Comparison of ENCODE assay signal across 15 cellular contexts in the genomic region with DNA sequence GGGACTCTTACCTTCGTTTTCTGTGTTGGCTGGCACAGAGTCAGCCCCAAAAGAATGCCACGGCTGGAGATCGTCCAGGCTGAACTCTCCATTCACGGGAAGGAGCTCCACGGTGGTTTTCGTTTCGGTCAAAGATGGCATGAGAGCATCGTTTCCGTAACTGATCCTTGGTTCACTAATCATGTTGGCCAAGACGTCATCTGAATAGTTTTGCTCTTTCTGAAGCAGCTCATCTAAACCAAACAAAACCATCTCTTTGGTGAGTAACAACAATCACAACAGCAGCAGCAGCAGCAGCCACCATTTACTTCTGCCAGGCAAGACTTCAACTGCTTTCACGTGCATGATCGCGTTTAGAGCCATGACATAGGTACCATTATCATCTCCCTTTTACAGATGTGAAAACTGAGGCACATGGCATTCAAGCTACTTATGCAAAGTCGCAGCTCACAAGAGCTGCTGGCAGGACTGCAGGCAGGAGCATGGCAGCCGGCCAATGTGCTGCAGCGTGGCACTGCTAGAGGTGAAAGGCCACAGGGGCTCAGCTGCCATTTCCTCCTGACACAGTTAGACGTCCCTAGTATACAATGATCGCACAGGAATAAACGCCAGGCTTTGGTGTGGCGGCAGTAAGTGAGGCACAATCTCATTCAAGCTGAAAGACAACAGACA.
DNase-seq lines count a peak whose midpoint lies in the region; ATAC-seq, FAIRE-seq and TF ChIP-seq lines count a peak whose summit lies in the region.
"Had no signal": no experiment of that assay in that cellular context is flagged by ENCODE, and none has a peak within 500 bp of the region (broad histone marks: within the 10 kb centered on the region; RNA-seq: fewer than 3 reads in every experiment).

No MANE protein-coding gene starts in this region.

- no peak overlapping the region for H3K56ac ChIP-seq in IMR-90 (ENCODE audit: extremely low read depth, insufficient read depth, low read length)

- TF ChIP-seq POLR2A in IMR-90 (IDR thresholded peaks at IDR 0.05; ENCODE audit: low read depth, low read length) = no peak

- no peak overlapping the region for H2BK5ac ChIP-seq in IMR-90 (ENCODE audit: low read depth, low read length, poor library complexity, severe bottlenecking)

- H3K4ac ChIP-seq in IMR-90 (ENCODE audit: low read depth, low read length) = no peak overlapping the region

- peaks cover 12 to 24% of the 10 kb centered on the region in 2 experiments for H3K79me1 ChIP-seq in IMR-90 (ENCODE audit: low read depth in 1 of 2, low read length in 2 of 2)

- H2AFZ ChIP-seq in IMR-90 (replicated peaks; ENCODE audit: low read length, poor library complexity) = peak overlapping the region; percentile 2

- no peaks in the 10 kb centered on the region for H4K20me1 ChIP-seq in IMR-90 (ENCODE audit: insufficient read depth, low read length)

- BruUV-seq in IMR-90 (replicated peaks; lab: Mats Ljungman, UMichigan) = no TSS peak

- dilution Hi-C loops in IMR-90 (cut with HindIII; ENCODE audit: low sequenced_read_pairs, unreplicated experiment) = no loop called here

- H3K9me3 ChIP-seq in IMR-90 (ENCODE audit: control insufficient read depth, insufficient read depth, low read length) (no peaks in the 10 kb centered on the region), small intestine (ENCODE audit: control insufficient read depth, low read depth) (no peaks in the 10 kb centered on the region)
- H3K9me3 ChIP-seq: ovary, tibial nerve had no signal

- H2BK15ac ChIP-seq in IMR-90 (ENCODE audit: low read depth, low read length) = no peak overlapping the region

- no peaks in the 10 kb centered on the region for H3K9me1 ChIP-seq in IMR-90 (ENCODE audit: insufficient read depth, low read length)

- no peak for TF ChIP-seq CTCF in IMR-90 (conservative IDR thresholded peaks at IDR 0.05; ENCODE audit: low read depth, low read length)
- TF ChIP-seq CTCF in VCaP (conservative IDR thresholded peaks at IDR 0.05) = no peak

- WGBS in IMR-90 (ENCODE audit: extremely low coverage in 2 of 2, insufficient read length in 1 of 2), 2 experiments = 80% methylated on average over 7 of the region's 20 CpGs; no CpG with 5 or more reads in 1 of the 2 experiments
- 55 to 73% (median 61%) methylated on average over 20 of the region's 20 CpGs for WGBS in small intestine, 3 donors

- H3K4me2 ChIP-seq in IMR-90 (ENCODE audit: low read depth, low read length) = no peak overlapping the region

- no peak overlapping the region for H4K8ac ChIP-seq in IMR-90 (ENCODE audit: low read depth in 2 of 2, low read length in 2 of 2)

- H3K14ac ChIP-seq in IMR-90 (replicated peaks; ENCODE audit: low read depth, low read length) = no peak overlapping the region

- no peak overlapping the region for H2BK120ac ChIP-seq in IMR-90 (ENCODE audit: low read depth, low read length)

- no peak for FAIRE-seq in small intestine (lab: Jason Lieb, UNC)

- no peak overlapping the region for H2AK9ac ChIP-seq in IMR-90 (replicated peaks; ENCODE audit: low read depth, low read length, poor library complexity)

- no peak overlapping the region for H4K91ac ChIP-seq in IMR-90 (ENCODE audit: insufficient read depth, low read depth, low read length)

- in situ Hi-C loops in IMR-90 (cut with MboI; ENCODE audit: low sequenced_read_pairs) = no loop called here

- POLR2A ChIA-PET in IMR-90 (lab: Charles Lee; ENCODE audit: unreplicated experiment) = interaction anchor here (0.6 kb wide), 1 partner anchor 362 kb away, joined by 3 read pairs; no protein-coding TSS in a partner anchor

- TF ChIP-seq RAD21 in IMR-90 (IDR thresholded peaks at IDR 0.05; ENCODE audit: low read length) = no peak

- no peak overlapping the region for H3K9ac ChIP-seq in IMR-90 (ENCODE audit: low read depth, low read length)

- ATAC-seq in IMR-90 (ENCODE audit: low read depth) (no peak), left ventricle myocardium superior (peak; percentile 34), GM19023 (IDR thresholded peaks at IDR 0.05; ENCODE audit: unreplicated experiment) (no peak), GM21367 (IDR thresholded peaks at IDR 0.05; ENCODE audit: unreplicated experiment) (no peak)
- ATAC-seq: activated CD4-positive, CD25-positive, alpha-beta regulatory T cell treated with anti-CD3 and anti-CD28 coated beads, Interleukin-2, amount 50 U/mL, for 24 hours had no signal

- CTCF ChIA-PET in IMR-90 (lab: Yijun Ruan, JAX) = no interaction called here

- H3K18ac ChIP-seq in IMR-90 (ENCODE audit: low read depth, low read length) = no peak overlapping the region

- no peak overlapping the region for H4K5ac ChIP-seq in IMR-90 (ENCODE audit: low read depth, low read length)

- H3K27me3 ChIP-seq in IMR-90 (ENCODE audit: control insufficient read depth, insufficient read depth, low read length) = no peaks in the 10 kb centered on the region
- no peaks in the 10 kb centered on the region for H3K27me3 ChIP-seq in small intestine (ENCODE audit: control insufficient read depth in 2 of 2, insufficient read depth in 2 of 2, low read length in 2 of 2)
- H3K27me3 ChIP-seq: ovary, tibial nerve had no signal

- H2BK20ac ChIP-seq in IMR-90 (ENCODE audit: low read depth, low read length) = no peak overlapping the region

- peaks cover 5% of the 10 kb centered on the region for H3K36me3 ChIP-seq in IMR-90 (ENCODE audit: control insufficient read depth, insufficient read depth, low read length)
- no peaks in the 10 kb centered on the region for H3K36me3 ChIP-seq in small intestine (ENCODE audit: control insufficient read depth in 2 of 2, insufficient read depth in 2 of 2, low read length in 2 of 2)
- H3K36me3 ChIP-seq: ovary had no signal

- H2AK5ac ChIP-seq in IMR-90 (ENCODE audit: low read depth, low read length) = no peak overlapping the region

- no peaks in the 10 kb centered on the region for H3K4me1 ChIP-seq in IMR-90 (ENCODE audit: control insufficient read depth, insufficient read depth, low read length)
- H3K4me1 ChIP-seq in small intestine (ENCODE audit: control insufficient read depth in 2 of 2, insufficient read depth in 1 of 2, low read depth in 1 of 2, low read length in 1 of 2) = no peaks in the 10 kb centered on the region

- intact Hi-C loops in IMR-90 (cut with micrococcal nuclease) (no loop called here), left ventricle myocardium superior (cut with micrococcal nuclease) (no loop called here)

- H3K4me3 ChIP-seq in IMR-90 (ENCODE audit: insufficient read depth, low read depth, low read length) (no peak overlapping the region), small intestine (ENCODE audit: low read depth in 1 of 2, low read length in 2 of 2) (no peak overlapping the region)
- H3K4me3 ChIP-seq: coronary artery, ovary, tibial nerve had no signal

- no peak for DNase-seq in IMR-90
- DNase-seq in left ventricle myocardium superior = peak; percentile 62
- DNase-seq in small intestine = peak; percentile 68
- DNase-seq in DMS79 treated with DMSO at 0.1 percent for 48 hours (lab: John Stamatoyannopoulos, UW) = no peak
- DNase-seq in NCI-H524 (lab: John Stamatoyannopoulos, UW) = no peak
- DNase-seq: activated naive CD8-positive, alpha-beta T cell treated with anti-CD3 and anti-CD28 coated beads, Interleukin-2, amount 10 ng/mL, durations not matched to agents 7 days and 5 days; activated T-cell treated with anti-CD3 and anti-CD28 coated beads for 4 hours; ovary; SW 1271 had no signal

- no peak overlapping the region for H3K23ac ChIP-seq in IMR-90 (ENCODE audit: low read depth, low read length)

- H3K27ac ChIP-seq in IMR-90 (ENCODE audit: insufficient read depth, low read length) = no peak overlapping the region
- H3K27ac ChIP-seq in VCaP = peak overlapping the region; percentile 40
- peak overlapping the region; percentile 12 to 14 for H3K27ac ChIP-seq in small intestine (ENCODE audit: low read depth in 1 of 2, low read length in 1 of 2)
- H3K27ac ChIP-seq: coronary artery, ovary, tibial nerve had no signal

TF ChIP-seq in IMR-90, 13 proteins besides CTCF, POLR2A, EP300 and RAD21:
- TF ChIP-seq CHD1 (IDR thresholded peaks at IDR 0.05; ENCODE audit: low read depth, low read length) (no peak), MXI1 (IDR thresholded peaks at IDR 0.05; ENCODE audit: borderline replicate concordance, low read depth, low read length) (no peak), NFE2L2 (IDR thresholded peaks at IDR 0.05; ENCODE audit: low read depth, low read length) (no peak), SMC3 (IDR thresholded peaks at IDR 0.05; ENCODE audit: low read depth, low read length) (no peak), ELK1 (IDR thresholded peaks at IDR 0.05; ENCODE audit: borderline replicate concordance, low read depth, low read length) (no peak), RCOR1 (IDR thresholded peaks at IDR 0.05; ENCODE audit: insufficient replicate concordance, low read length) (no peak), RFX5 (IDR thresholded peaks at IDR 0.05; ENCODE audit: low read depth, low read length) (no peak), MAZ (IDR thresholded peaks at IDR 0.05; ENCODE audit: borderline replicate concordance, low read depth, low read length) (no peak), MAFK (IDR thresholded peaks at IDR 0.05; ENCODE audit: low read depth, low read length) (no peak), CEBPB (IDR thresholded peaks at IDR 0.05; ENCODE audit: low read depth, low read length) (no peak), BHLHE40 (IDR thresholded peaks at IDR 0.05; ENCODE audit: low read depth, low read length) (no peak)
- TF ChIP-seq, protein P1, sequence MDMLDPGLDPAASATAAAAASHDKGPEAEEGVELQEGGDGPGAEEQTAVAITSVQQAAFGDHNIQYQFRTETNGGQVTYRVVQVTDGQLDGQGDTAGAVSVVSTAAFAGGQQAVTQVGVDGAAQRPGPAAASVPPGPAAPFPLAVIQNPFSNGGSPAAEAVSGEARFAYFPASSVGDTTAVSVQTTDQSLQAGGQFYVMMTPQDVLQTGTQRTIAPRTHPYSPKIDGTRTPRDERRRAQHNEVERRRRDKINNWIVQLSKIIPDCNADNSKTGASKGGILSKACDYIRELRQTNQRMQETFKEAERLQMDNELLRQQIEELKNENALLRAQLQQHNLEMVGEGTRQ (IDR thresholded peaks at IDR 0.05; ENCODE audit: low read depth, low read length) = no peak

Comparison
In these comparisons a context has a peak if more than half of its experiments do, and no peak if none do; other contexts are left out.
1. DNase-seq: peak in left ventricle myocardium superior (single experiment) and small intestine (single experiment); none in IMR-90 (single experiment), DMS79 treated with DMSO at 0.1 percent for 48 hours (single experiment) and NCI-H524 (0 of 2).